In genomic region chr1:9281907-9282306, GRCh38 we compare ENCODE assay signal across 2 cellular contexts.
TF ChIP-seq lines count a peak whose summit lies in the region.

No MANE protein-coding gene starts in this region.

TF ChIP-seq in A549, 52 proteins besides CTCF, POLR2A, EP300 and RAD21:
- TF ChIP-seq RARB (CRISPR knock-in tag; IDR thresholded peaks at IDR 0.05) (no peak), NFE2L2 (conservative IDR thresholded peaks at IDR 0.05; ENCODE audit: low read length) (no peak), RNF2 (IDR thresholded peaks at IDR 0.05; ENCODE audit: borderline replicate concordance, low read depth) (no peak), CBX8 (IDR thresholded peaks at IDR 0.05) (no peak), HES2 (IDR thresholded peaks at IDR 0.05) (no peak), MYC (IDR thresholded peaks at IDR 0.05; ENCODE audit: borderline replicate concordance, low read length) (no peak)

TF ChIP-seq in HepG2, 621 proteins besides CTCF, POLR2A, EP300 and RAD21:
- TF ChIP-seq ZNF34 (CRISPR knock-in tag; IDR thresholded peaks at IDR 0.05; ENCODE audit: borderline replicate concordance) (no peak), ZSCAN9 (CRISPR knock-in tag; IDR thresholded peaks at IDR 0.05; ENCODE audit: borderline replicate concordance) (no peak), ZNF33B (CRISPR knock-in tag; IDR thresholded peaks at IDR 0.05) (no peak), TARDBP (CRISPR knock-in tag; IDR thresholded peaks at IDR 0.05) (no peak), ZNF547 (CRISPR knock-in tag; IDR thresholded peaks at IDR 0.05) (no peak), POLR2G (IDR thresholded peaks at IDR 0.05; ENCODE audit: low read depth, low read length) (no peak), FOXO1 (CRISPR knock-in tag; IDR thresholded peaks at IDR 0.05) (no peak), ZNF761 (CRISPR knock-in tag; conservative IDR thresholded peaks at IDR 0.05) (no peak), ZMYM2 (CRISPR knock-in tag; IDR thresholded peaks at IDR 0.05) (no peak), SMAD3 (CRISPR knock-in tag; IDR thresholded peaks at IDR 0.05) (no peak), KMT2B (CRISPR knock-in tag; IDR thresholded peaks at IDR 0.05) (no peak), ZSCAN25 (CRISPR knock-in tag; IDR thresholded peaks at IDR 0.05) (no peak), ZNF335 (CRISPR knock-in tag; IDR thresholded peaks at IDR 0.05) (no peak), SCMH1 (CRISPR knock-in tag; IDR thresholded peaks at IDR 0.05; ENCODE audit: borderline replicate concordance) (no peak), MAFF (IDR thresholded peaks at IDR 0.05; ENCODE audit: low read depth, low read length) (no peak)
